ENCODE assay signal across 25 cellular contexts in genomic region chr7:47407821-47408674, GRCh38.
DNase-seq lines count a peak whose midpoint lies in the region; ATAC-seq and TF ChIP-seq lines count a peak whose summit lies in the region.
"Had no signal": no experiment of that assay in that cellular context is flagged by ENCODE, and none has a peak within 500 bp of the region (broad histone marks: within the 10 kb centered on the region; RNA-seq: fewer than 3 reads in every experiment).

No MANE protein-coding gene starts in this region.

- intact Hi-C loops in cardiac septum (cut with DNase I): no loop called here
- intact Hi-C loops in heart right ventricle (cut with DNase I): loop anchor here in 1 of 10 donors (10.0 kb wide), 1 partner anchor 123 kb away; no protein-coding TSS in a partner anchor
- intact Hi-C loops in left colon (cut with DNase I, micrococcal nuclease): no loop called here
- intact Hi-C loops in sciatic nerve (cut with DNase I): no loop called here
- intact Hi-C loops in vagina (cut with DNase I): no loop called here
- intact Hi-C loops in CD14-positive monocyte (cut with micrococcal nuclease): no loop called here

- H3K36me3 Mint-ChIP-seq in CD14-positive monocyte: peaks cover 69 to 95% of the 10 kb centered on the region in 2 donors

- no peak overlapping the region for H3K4me3 ChIP-seq in heart right ventricle
- H3K4me3 ChIP-seq in vagina: no peak overlapping the region
- H3K4me3 ChIP-seq: esophagus muscularis mucosa, GM23338, left lung, thoracic aorta had no signal

- ATAC-seq in heart right ventricle (no peak), left colon (peak; percentile 26), sciatic nerve (no peak)
- ATAC-seq: left lung had no signal

- TF ChIP-seq CTCF in heart right ventricle (IDR thresholded peaks at IDR 0.05) (no peak), vagina (IDR thresholded peaks at IDR 0.05) (no peak), CD14-positive monocyte (IDR thresholded peaks at IDR 0.05) (no peak)

- WGBS in heart right ventricle, 2 donors: 96 to 97% methylated on average over 14 of the region's 14 CpGs

- no peak for TF ChIP-seq POLR2A in vagina (IDR thresholded peaks at IDR 0.05)

- H3K27me3 ChIP-seq in heart right ventricle (no peaks in the 10 kb centered on the region), vagina (no peaks in the 10 kb centered on the region)
- H3K27me3 ChIP-seq: esophagus muscularis mucosa, left lung had no signal

- peak overlapping the region in 3 of 7 donors; percentile 37 to 66 (median 42) for H3K27ac Mint-ChIP-seq in CD14-positive monocyte
- H3K27ac Mint-ChIP-seq: B cell, GM23338 had no signal

- H3K27ac ChIP-seq in heart right ventricle (no peak overlapping the region), vagina (peak overlapping the region; percentile 63)
- H3K27ac ChIP-seq: left lung had no signal

- peak; percentile 33 for DNase-seq in cardiac septum (ENCODE audit: low spot score)
- no peak for DNase-seq in heart right ventricle
- DNase-seq in left colon: peak; percentile 37 to 49
- DNase-seq in sciatic nerve (ENCODE audit: low spot score): peak; percentile 62
- peak in 1 of 2 donors; percentile 84 for DNase-seq in vagina (ENCODE audit: extremely low spot score in 2 of 2)
- DNase-seq in NCI-H446 (lab: John Stamatoyannopoulos, UW): no peak
- no peak for DNase-seq in CD14-positive monocyte (ENCODE audit: low spot score)
- DNase-seq in activated naive CD4-positive, alpha-beta T cell (lab: John Stamatoyannopoulos, UW): no peak
- DNase-seq: activated CD4-positive, alpha-beta T cell treated with anti-CD3 and anti-CD28 coated beads for 4 hours; activated effector memory CD4-positive, alpha-beta T cell treated with anti-CD3 and anti-CD28 coated beads, Interleukin-2, amount 50 U/mL, for 16 hours; amniotic stem cell; COR-L47; effector CD4-positive, alpha-beta T cell; glutamatergic neuron; KG1; left lung; NCI-H1694 treated with DMSO at 0.1 percent for 48 hours; NCI-H82; retina; SHP77 treated with DMSO at 0.1 percent for 48 hours had no signal

- H3K4me1 Mint-ChIP-seq in CD14-positive monocyte: no peaks in the 10 kb centered on the region
- H3K4me1 Mint-ChIP-seq: B cell; central memory CD8-positive, alpha-beta T cell had no signal

- H3K36me3 ChIP-seq in heart right ventricle (peaks cover 0 to 90% (median 6%) of the 10 kb centered on the region in 9 donors), vagina (no peaks in the 10 kb centered on the region)

- peaks cover 0 to 2% (median 0%) of the 10 kb centered on the region in 7 donors for H3K9me3 Mint-ChIP-seq in CD14-positive monocyte
- H3K9me3 Mint-ChIP-seq: central memory CD8-positive, alpha-beta T cell; GM23338 had no signal

- no peaks in the 10 kb centered on the region for H3K9me3 ChIP-seq in heart right ventricle
- no peaks in the 10 kb centered on the region for H3K9me3 ChIP-seq in vagina
- H3K9me3 ChIP-seq: esophagus muscularis mucosa, left lung, thoracic aorta had no signal

- peaks cover 0 to 2% (median 0%) of the 10 kb centered on the region in 3 donors for H3K27me3 Mint-ChIP-seq in CD14-positive monocyte (ENCODE audit: low read depth in 3 of 3)
- H3K27me3 Mint-ChIP-seq: B cell had no signal

- H3K4me3 Mint-ChIP-seq in CD14-positive monocyte: no peak overlapping the region
- H3K4me3 Mint-ChIP-seq: B cell; central memory CD8-positive, alpha-beta T cell; GM23338 had no signal

- H3K4me1 ChIP-seq in heart right ventricle: peaks cover 12 to 27% (median 17%) of the 10 kb centered on the region in 9 donors
- H3K4me1 ChIP-seq in vagina: peaks cover 24% of the 10 kb centered on the region

Comparison
In these comparisons a context has a peak if more than half of its experiments do, and no peak if none do; other contexts are left out.
1. DNase-seq: peak in cardiac septum (single experiment), left colon (2 of 2) and sciatic nerve (single experiment); none in heart right ventricle (0 of 2), NCI-H446 (0 of 2), CD14-positive monocyte (single experiment) and activated naive CD4-positive, alpha-beta T cell (0 of 4).